8 cellular contexts compared by ENCODE assay signal in the genomic region with DNA sequence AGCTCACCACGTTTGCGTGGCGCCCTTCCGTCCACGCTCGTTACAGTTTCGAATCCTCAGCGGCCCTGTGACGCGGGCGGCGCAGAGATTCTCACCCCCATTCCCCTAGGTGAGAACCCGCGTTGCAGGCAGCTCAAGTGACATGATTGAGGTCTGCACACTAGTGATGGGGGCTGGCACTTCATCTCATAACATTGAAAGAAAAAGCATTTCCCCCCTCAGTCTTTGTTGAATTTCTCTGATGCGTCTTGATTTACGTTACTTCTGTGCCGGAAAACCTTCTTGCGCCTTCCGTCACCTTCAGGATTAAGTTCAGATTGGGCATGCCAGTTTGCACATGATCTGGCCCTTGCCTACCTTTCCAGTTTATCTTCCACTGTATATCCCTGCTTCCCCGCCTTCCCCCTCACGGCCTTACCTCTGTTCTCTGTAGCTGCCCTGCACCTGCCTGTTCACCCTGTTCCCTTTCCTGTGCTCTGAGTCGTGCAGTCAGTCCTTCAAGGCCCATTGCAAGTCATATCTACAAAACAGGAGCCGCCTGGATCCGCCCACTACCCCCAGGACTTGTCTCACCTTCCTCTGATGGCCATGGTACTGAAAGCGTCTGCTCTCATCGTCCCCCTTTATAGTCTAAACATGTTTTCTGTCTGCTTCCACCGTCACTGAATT.
DNase-seq lines count a peak whose midpoint lies in the region; ATAC-seq and TF ChIP-seq lines count a peak whose summit lies in the region.

No MANE protein-coding gene starts in this region.

- H3K27ac Mint-ChIP-seq in activated naive CD8-positive, alpha-beta T cell = peak overlapping the region; percentile 99

- H3K4me1 Mint-ChIP-seq in activated naive CD8-positive, alpha-beta T cell (ENCODE audit: low read depth) = peaks cover 45% of the 10 kb centered on the region

- H3K36me3 ChIP-seq in RWPE2 (ENCODE audit: low read depth) = peaks cover 42% of the 10 kb centered on the region

- no peaks in the 10 kb centered on the region for H3K9me3 ChIP-seq in RWPE2 (ENCODE audit: severe bottlenecking)

- H3K4me1 ChIP-seq in RWPE2 (ENCODE audit: insufficient read depth, poor library complexity, severe bottlenecking) = peaks cover 36% of the 10 kb centered on the region

- ATAC-seq in HG03175 (IDR thresholded peaks at IDR 0.05; ENCODE audit: unreplicated experiment) = peak; percentile 11
- ATAC-seq in RWPE2 (ENCODE audit: low read depth) = peak; percentile 17
- no peak for ATAC-seq in GM18868 (IDR thresholded peaks at IDR 0.05; ENCODE audit: unreplicated experiment)
- ATAC-seq in HG02759 (IDR thresholded peaks at IDR 0.05; ENCODE audit: unreplicated experiment) = no peak

- no peak for DNase-seq in RWPE2 (ENCODE audit: low spot score)
- DNase-seq in stimulated activated CD4-positive, alpha-beta T cell treated with anti-CD3 and anti-CD28 coated beads, Interleukin-12 subunit alpha, Interleukin-12 subunit beta, amount 100 ng/mL, for 24 hours (ENCODE audit: low read depth in 2 of 2) = peak; percentile 26 to 45

- no peaks in the 10 kb centered on the region for H3K9me3 Mint-ChIP-seq in activated naive CD8-positive, alpha-beta T cell (ENCODE audit: low read depth)

- peaks cover 25% of the 10 kb centered on the region for H3K36me3 Mint-ChIP-seq in activated naive CD8-positive, alpha-beta T cell

- peak overlapping the region; percentile 81 for H3K27ac ChIP-seq in RWPE2 (ENCODE audit: poor library complexity, severe bottlenecking)

- TF ChIP-seq CTCF in GM12875 (IDR thresholded peaks at IDR 0.05; ENCODE audit: borderline replicate concordance, insufficient read depth, low read depth, low read length) = no peak
- no peak for TF ChIP-seq CTCF in RWPE2 (IDR thresholded peaks at IDR 0.05; ENCODE audit: poor library complexity, severe bottlenecking)

- peak overlapping the region; percentile 87 for H3K4me3 ChIP-seq in GM12875 (ENCODE audit: low read depth, low read length)
- H3K4me3 ChIP-seq in RWPE2 (ENCODE audit: severe bottlenecking) = peak overlapping the region; percentile 46
- H3K4me3 ChIP-seq in iPS-11a (ENCODE audit: low read depth, low read length) = peak overlapping the region; percentile 68

- no peaks in the 10 kb centered on the region for H3K27me3 ChIP-seq in RWPE2 (ENCODE audit: insufficient read depth, poor library complexity, severe bottlenecking)

- peak overlapping the region; percentile 98 for H3K4me3 Mint-ChIP-seq in activated naive CD8-positive, alpha-beta T cell

- no peaks in the 10 kb centered on the region for H3K27me3 Mint-ChIP-seq in activated naive CD8-positive, alpha-beta T cell

Comparison
In these comparisons a context has a peak if more than half of its experiments do, and no peak if none do; other contexts are left out.
1. ATAC-seq: peak in HG03175 (single experiment) and RWPE2 (single experiment); none in GM18868 (single experiment) and HG02759 (single experiment).
2. Peak in every context shown above with its lines, with median percentiles within 50 percentile points of each other: H3K4me3 ChIP-seq.